Comparison of ENCODE assay signal across 7 cellular contexts in genomic region chrX:39854772-39855747, GRCh38.
A peak's percentile ranks its signal among the peaks of the same experiment; 100 is the strongest.
DNase-seq lines count a peak whose midpoint lies in the region; ATAC-seq and TF ChIP-seq lines count a peak whose summit lies in the region.

No MANE protein-coding gene starts in this region.

- H3F3A ChIP-seq in PC-9 (ENCODE audit: insufficient read depth, low read depth) = no peaks in the 10 kb centered on the region

- H3K4me1 ChIP-seq in PC-9 (replicated peaks; ENCODE audit: insufficient read depth) = no peaks in the 10 kb centered on the region

- intact Hi-C loops in PC-9 (cut with micrococcal nuclease; ENCODE audit: unreplicated experiment) = no loop called here

- CTCF ChIA-PET in PC-9 (lab: Charles Lee) = no interaction called here

- no peaks in the 10 kb centered on the region for H3K9me3 ChIP-seq in PC-9 (ENCODE audit: insufficient read depth, low read depth)

- no TSS peak for BruUV-seq in PC-9 (replicated peaks; lab: Mats Ljungman, UMichigan)

- no peak for TF ChIP-seq CTCF in PC-9 (conservative IDR thresholded peaks at IDR 0.05)

- no peaks in the 10 kb centered on the region for H3K36me3 ChIP-seq in PC-9 (ENCODE audit: low read depth)

- no peaks in the 10 kb centered on the region for H4K20me1 ChIP-seq in PC-9 (ENCODE audit: insufficient read depth)

- H3K9me2 ChIP-seq in PC-9 (ENCODE audit: insufficient read depth) = no peaks in the 10 kb centered on the region

- no peak overlapping the region for H3K27ac ChIP-seq in PC-9

- POLR2A ChIA-PET in PC-9 (lab: Charles Lee; ENCODE audit: unreplicated experiment) = no interaction called here

- peak; percentile 75 for ATAC-seq in GM19328 (IDR thresholded peaks at IDR 0.05; ENCODE audit: unreplicated experiment)
- peak; percentile 81 for ATAC-seq in HG03139 (IDR thresholded peaks at IDR 0.05; ENCODE audit: unreplicated experiment)

- no peak overlapping the region for H3K4me3 ChIP-seq in PC-9

- peak; percentile 66 for DNase-seq in T-helper 9 cell
- peak; percentile 40 for DNase-seq in dermis blood vessel endothelial cell
- DNase-seq in stimulated activated CD8-positive, alpha-beta memory T cell treated with anti-CD3 and anti-CD28 coated beads, Interleukin-2, amount 100 ng/mL, for 1 hour (ENCODE audit: low read depth in 2 of 2) = peak; percentile 49 to 50
- DNase-seq in PC-9 = no peak
- no peak for DNase-seq in A172 (ENCODE audit: low spot score)

- H3K27me3 ChIP-seq in PC-9 (ENCODE audit: insufficient read depth, low read depth) = no peaks in the 10 kb centered on the region

- no peaks in the 10 kb centered on the region for H3K79me2 ChIP-seq in PC-9 (ENCODE audit: low read depth)

- no peak overlapping the region for H3K4me2 ChIP-seq in PC-9

- H2AFZ ChIP-seq in PC-9 = no peak overlapping the region

Comparison
In these comparisons a context has a peak if more than half of its experiments do, and no peak if none do; other contexts are left out.
1. DNase-seq: peak in T-helper 9 cell (single experiment), dermis blood vessel endothelial cell (single experiment) and stimulated activated CD8-positive, alpha-beta memory T cell treated with anti-CD3 and anti-CD28 coated beads, Interleukin-2, amount 100 ng/mL, for 1 hour (2 of 2); none in PC-9 (0 of 2) and A172 (single experiment).